ENCODE assay signal across 17 cellular contexts in the genomic region with DNA sequence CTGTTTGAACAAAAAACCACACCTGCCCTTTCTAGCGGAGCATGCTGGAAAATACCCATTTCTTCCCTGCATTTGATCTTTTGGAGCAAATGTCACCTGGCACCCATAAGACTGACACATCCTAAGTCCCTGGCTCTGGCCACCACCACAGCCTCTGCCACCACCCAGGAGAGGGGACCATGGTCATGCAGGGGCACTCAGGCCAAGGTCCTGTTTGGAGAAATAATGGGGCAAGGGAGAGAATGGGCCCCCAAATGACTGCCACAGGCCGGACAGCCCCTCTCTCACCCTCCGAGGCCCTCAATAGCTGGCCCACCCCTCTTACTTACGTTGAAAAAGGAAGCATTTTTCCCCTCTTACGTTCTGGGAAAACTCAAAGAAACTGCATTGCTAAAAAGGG. TPM values are rescaled to one million over a fixed set of nuclear protein-coding genes. Genes with fewer than 3 reads are reported as not detected.
"Had no signal": no experiment of that assay in that cellular context is flagged by ENCODE, and none has a peak within 500 bp of the region (broad histone marks: within the 10 kb centered on the region; RNA-seq: fewer than 3 reads in every experiment).

No MANE protein-coding gene starts in this region.

- H3K27me3 ChIP-seq: pancreas, transverse colon had no signal

- H3K27ac Mint-ChIP-seq: activated T-helper 1 cell treated with anti-CD3 and anti-CD28 coated beads, Interleukin-12 subunit alpha, Interleukin-12 subunit beta, Interleukin-2, Interleukin-4 antibody, amounts not matched to agents 30 ng/mL and 10 ng/mL and 1 ng/mL, durations not matched to agents 14 hours and 24 hours and 36 hours; dendritic cell treated with granulocyte-macrophage colony-stimulating factor and Interleukin-4, amounts not matched to agents 40 ng/mL and 50 ng/mL, for 4 days; T-helper 2 cell treated with Interferon-gamma antibody and Interleukin-4, amounts not matched to agents 5 μg/mL and 100 μg/mL, for 36 hours had no signal

- DNase-seq: activated CD4-positive, alpha-beta T cell treated with anti-CD3 and anti-CD28 coated beads, Interleukin-2, amount 50 U/mL, for 4 hours; activated CD4-positive, CD25-positive, alpha-beta regulatory T cell; anterior cingulate cortex; effector memory CD4-positive, alpha-beta T cell; foreskin fibroblast; hypothalamus; kidney; left lung; mammary epithelial cell; pancreas; SJCRH30; substantia nigra; transverse colon had no signal

- H3K9me3 ChIP-seq: left lung, pancreas, SJCRH30, transverse colon had no signal

- ATAC-seq: left lung, pancreas, sciatic nerve had no signal

- H3K27ac ChIP-seq: left lung, pancreas, SJCRH30 had no signal

- H3K9me3 Mint-ChIP-seq: activated T-helper 1 cell treated with anti-CD3 and anti-CD28 coated beads, Interleukin-12 subunit alpha, Interleukin-12 subunit beta, Interleukin-2, Interleukin-4 antibody, amounts not matched to agents 30 ng/mL and 10 ng/mL and 1 ng/mL, durations not matched to agents 14 hours and 24 hours and 36 hours; dendritic cell treated with granulocyte-macrophage colony-stimulating factor and Interleukin-4, amounts not matched to agents 40 ng/mL and 50 ng/mL, for 4 days; T-helper 2 cell treated with Interferon-gamma antibody and Interleukin-4, amounts not matched to agents 5 μg/mL and 100 μg/mL, for 36 hours had no signal

- H3K27me3 Mint-ChIP-seq: dendritic cell treated with granulocyte-macrophage colony-stimulating factor and Interleukin-4, amounts not matched to agents 40 ng/mL and 50 ng/mL, for 4 days had no signal

- H3K4me3 Mint-ChIP-seq: activated T-helper 1 cell treated with anti-CD3 and anti-CD28 coated beads, Interleukin-12 subunit alpha, Interleukin-12 subunit beta, Interleukin-2, Interleukin-4 antibody, amounts not matched to agents 30 ng/mL and 10 ng/mL and 1 ng/mL, durations not matched to agents 14 hours and 24 hours and 36 hours; dendritic cell treated with granulocyte-macrophage colony-stimulating factor and Interleukin-4, amounts not matched to agents 40 ng/mL and 50 ng/mL, for 4 days; T-helper 2 cell treated with Interferon-gamma antibody and Interleukin-4, amounts not matched to agents 5 μg/mL and 100 μg/mL, for 36 hours had no signal

RNA-seq across cellular contexts. Expression of a gene that starts 35.4 kb away (rescaled TPM):
- total RNA-seq: SJCRH30 had no signal
